8 cellular contexts compared by ENCODE assay signal in the genomic region with DNA sequence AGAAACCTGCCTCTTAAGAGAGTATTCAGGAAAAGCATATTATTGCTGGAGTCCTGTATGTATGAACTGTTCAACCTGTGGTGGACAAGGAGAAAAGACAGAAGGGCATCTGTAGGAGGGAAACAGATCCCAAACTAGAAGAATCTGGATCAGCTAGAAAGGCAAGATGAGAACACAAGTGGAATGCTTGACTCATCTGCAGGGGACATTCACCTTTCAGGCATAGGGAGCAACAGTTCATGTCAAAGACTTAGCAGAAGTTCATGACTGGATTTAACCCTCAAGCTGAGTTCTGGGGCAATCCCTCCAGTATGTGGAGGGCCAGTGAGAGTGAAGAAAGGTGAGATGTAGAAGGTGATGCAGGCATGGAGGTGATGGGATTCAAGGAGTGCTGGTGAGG.
"Had no signal": no experiment of that assay in that cellular context is flagged by ENCODE, and none has a peak within 500 bp of the region (broad histone marks: within the 10 kb centered on the region; RNA-seq: fewer than 3 reads in every experiment).

No MANE protein-coding gene starts in this region.

- H3K9me3 ChIP-seq: HAP-1 had no signal

- H2AFZ ChIP-seq: GM23338 had no signal

- FAIRE-seq: H1, H54, K562 had no signal

- H3K4me3 ChIP-seq: GM23338, HAP-1, K562 had no signal

- H3K4me2 ChIP-seq: GM23338 had no signal

- H3K27ac ChIP-seq: HL-60 had no signal

- H3K36me3 ChIP-seq: HAP-1 had no signal

- H3K4me1 ChIP-seq: HAP-1 had no signal

- DNase-seq: HFFc6, IMR-90 had no signal
